In genomic region chr1:3641046-3641760, GRCh38 we compare ENCODE assay signal across 24 cellular contexts. TPM values are rescaled to one million over a fixed set of nuclear protein-coding genes. Genes with fewer than 3 reads are reported as not detected.
"Had no signal": no experiment of that assay in that cellular context is flagged by ENCODE, and none has a peak within 500 bp of the region (broad histone marks: within the 10 kb centered on the region; RNA-seq: fewer than 3 reads in every experiment).

No MANE protein-coding gene starts in this region.

- H3K79me2 ChIP-seq: parathyroid adenoma had no signal

- H3K27me3 Mint-ChIP-seq: central memory CD8-positive, alpha-beta T cell; effector memory CD8-positive, alpha-beta T cell; naive thymus-derived CD4-positive, alpha-beta T cell; stimulated activated naive B cell treated with anti-CD40 and anti-IgM and Interleukin-4, amounts not matched to agents 10 μg/mL and 1 μg/mL and 100 μg/mL, for 72 hours; stimulated activated naive CD8-positive, alpha-beta T cell treated with anti-CD3 and anti-CD28 coated beads, Interleukin-15, amount 100 ng/mL, for 72 hours had no signal

- H3K27ac Mint-ChIP-seq: effector memory CD8-positive, alpha-beta T cell; naive thymus-derived CD4-positive, alpha-beta T cell; stimulated activated naive B cell treated with anti-CD40 and anti-IgM and Interleukin-4, amounts not matched to agents 10 μg/mL and 1 μg/mL and 100 μg/mL, for 72 hours; stimulated activated naive CD8-positive, alpha-beta T cell treated with anti-CD3 and anti-CD28 coated beads, Interleukin-15, amount 100 ng/mL, for 72 hours had no signal

- H3K4me2 ChIP-seq: neural progenitor cell had no signal

- DNase-seq: effector memory CD8-positive, alpha-beta T cell; gastrocnemius medialis; islet precursor cell; left lung; mesendoderm; naive thymus-derived CD4-positive, alpha-beta T cell; occipital lobe; psoas muscle; retina; stimulated activated CD4-positive, alpha-beta T cell treated with anti-CD3 and anti-CD28 coated beads, Interleukin-2, amount 100 ng/mL, for 24 hours; stimulated activated CD4-positive, alpha-beta T cell treated with anti-CD3 and anti-CD28 coated beads, Interleukin-4, amount 100 ng/mL, for 4 hours; stimulated activated naive B cell treated with anti-CD40 and anti-IgM and Interleukin-4, amounts not matched to agents 10 μg/mL and 1 μg/mL and 100 μg/mL, for 72 hours; stimulated activated naive CD8-positive, alpha-beta T cell treated with anti-CD3 and anti-CD28 coated beads, Interleukin-15, amount 100 ng/mL, for 72 hours; testis; transverse colon had no signal

- H2AFZ ChIP-seq: neural progenitor cell, parathyroid adenoma had no signal

- H3K9ac ChIP-seq: neural progenitor cell, parathyroid adenoma had no signal

- H3K4me1 Mint-ChIP-seq: neural progenitor cell; stimulated activated naive B cell treated with anti-CD40 and anti-IgM and Interleukin-4, amounts not matched to agents 10 μg/mL and 1 μg/mL and 100 μg/mL, for 72 hours; stimulated activated naive CD8-positive, alpha-beta T cell treated with anti-CD3 and anti-CD28 coated beads, Interleukin-15, amount 100 ng/mL, for 72 hours had no signal

- H3K36me3 ChIP-seq: neural progenitor cell had no signal

- H3K9me3 ChIP-seq: esophagus muscularis mucosa, gastrocnemius medialis, left lung, psoas muscle, testis, transverse colon had no signal

- H3K27ac ChIP-seq: epithelial cell of prostate, esophagus muscularis mucosa, gastrocnemius medialis, left lung, neural progenitor cell, parathyroid adenoma, psoas muscle, testis, transverse colon had no signal

- H3K4me1 ChIP-seq: esophagus muscularis mucosa, gastrocnemius medialis, left lung, neural progenitor cell, parathyroid adenoma, psoas muscle, testis, transverse colon had no signal

- H3K4me3 Mint-ChIP-seq: central memory CD8-positive, alpha-beta T cell; effector memory CD8-positive, alpha-beta T cell; naive thymus-derived CD4-positive, alpha-beta T cell; neural progenitor cell; stimulated activated naive B cell treated with anti-CD40 and anti-IgM and Interleukin-4, amounts not matched to agents 10 μg/mL and 1 μg/mL and 100 μg/mL, for 72 hours; stimulated activated naive CD8-positive, alpha-beta T cell treated with anti-CD3 and anti-CD28 coated beads, Interleukin-15, amount 100 ng/mL, for 72 hours had no signal

- H3K4me3 ChIP-seq: esophagus muscularis mucosa, gastrocnemius medialis, left lung, lung, neural progenitor cell, psoas muscle, testis, transverse colon had no signal

- H3K9me3 Mint-ChIP-seq: central memory CD8-positive, alpha-beta T cell; effector memory CD8-positive, alpha-beta T cell; naive thymus-derived CD4-positive, alpha-beta T cell; neural progenitor cell; stimulated activated naive B cell treated with anti-CD40 and anti-IgM and Interleukin-4, amounts not matched to agents 10 μg/mL and 1 μg/mL and 100 μg/mL, for 72 hours; stimulated activated naive CD8-positive, alpha-beta T cell treated with anti-CD3 and anti-CD28 coated beads, Interleukin-15, amount 100 ng/mL, for 72 hours had no signal

- ATAC-seq: effector memory CD8-positive, alpha-beta T cell; gastrocnemius medialis; left lung; naive thymus-derived CD4-positive, alpha-beta T cell; psoas muscle; sciatic nerve; stimulated activated naive B cell treated with anti-CD40 and anti-IgM and Interleukin-4, amounts not matched to agents 10 μg/mL and 1 μg/mL and 100 μg/mL, for 72 hours; stimulated activated naive CD8-positive, alpha-beta T cell treated with anti-CD3 and anti-CD28 coated beads, Interleukin-15, amount 100 ng/mL, for 72 hours had no signal

- H3K27me3 ChIP-seq: esophagus muscularis mucosa, gastrocnemius medialis, left lung, neural progenitor cell, testis, transverse colon had no signal

RNA-seq across cellular contexts. Expression of gene TP73, which starts 11.1 kb away (rescaled TPM):
- total RNA-seq: esophagus muscularis mucosa, fibroblast of villous mesenchyme, sciatic nerve, skeletal muscle tissue had no signal
